In genomic region chr6:43481075-43481474, GRCh38 we compare ENCODE assay signal across 1 cellular context.
A peak's percentile ranks its signal among the peaks of the same experiment; 100 is the strongest.
TF ChIP-seq lines count a peak whose summit lies in the region.

No MANE protein-coding gene starts in this region.

TF ChIP-seq in H1, 55 proteins besides CTCF, POLR2A, EP300 and RAD21:
- no peak for TF ChIP-seq EGR1 (IDR thresholded peaks at IDR 0.05; ENCODE audit: borderline replicate concordance, low read depth, low read length)
- TF ChIP-seq CEBPB (IDR thresholded peaks at IDR 0.05; ENCODE audit: low read depth, low read length): peak; percentile 69
TF ChIP-seq in H1: peak in this region for 1.
